In the genomic region with DNA sequence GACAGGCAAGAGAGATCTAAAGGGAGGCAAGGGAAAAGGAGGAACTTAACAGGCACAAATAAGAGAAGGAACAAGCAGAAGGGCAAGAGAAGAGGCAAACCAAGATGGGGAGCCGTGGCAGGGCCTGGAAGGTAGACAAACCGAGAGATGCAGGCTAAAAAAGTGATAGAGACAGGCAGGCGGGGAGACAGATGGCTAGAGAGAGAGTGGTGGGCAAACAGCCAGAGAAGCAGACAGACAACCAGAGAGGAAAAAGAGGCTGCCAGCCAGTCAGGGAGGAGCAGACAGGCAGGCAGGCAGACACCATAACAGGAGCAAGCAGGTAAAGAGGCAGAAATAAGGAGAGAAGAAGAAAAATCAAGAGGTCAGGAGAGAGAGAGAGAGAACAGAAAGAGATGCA, we compare ENCODE assay signal across 12 cellular contexts. TPM values are rescaled to one million over a fixed set of nuclear protein-coding genes. Genes with fewer than 3 reads are reported as not detected.
DNase-seq lines count a peak whose midpoint lies in the region; ATAC-seq and TF ChIP-seq lines count a peak whose summit lies in the region.
"Had no signal": no experiment of that assay in that cellular context is flagged by ENCODE, and none has a peak within 500 bp of the region (broad histone marks: within the 10 kb centered on the region; RNA-seq: fewer than 3 reads in every experiment).

No MANE protein-coding gene starts in this region.

- TF ChIP-seq EP300 in ovary (IDR thresholded peaks at IDR 0.05): no peak

- TF ChIP-seq CTCF in 22Rv1 (IDR thresholded peaks at IDR 0.05) (no peak), endodermal cell (conservative IDR thresholded peaks at IDR 0.05) (no peak), ovary (IDR thresholded peaks at IDR 0.05) (no peak)

- H3K27me3 ChIP-seq in endodermal cell (ENCODE audit: control insufficient read depth, insufficient read depth, low read length, poor library complexity, severe bottlenecking) (no peaks in the 10 kb centered on the region), ovary (no peaks in the 10 kb centered on the region)
- H3K27me3 ChIP-seq: left lung had no signal

- ATAC-seq in left colon: no peak
- ATAC-seq in GM21528 (IDR thresholded peaks at IDR 0.05; ENCODE audit: low FRiP score, unreplicated experiment): no peak
- ATAC-seq: left lung had no signal

- H3K27me3 Mint-ChIP-seq in endodermal cell (ENCODE audit: insufficient read depth): peaks cover 7% of the 10 kb centered on the region
- H3K27me3 Mint-ChIP-seq: type B pancreatic cell had no signal

- H3K4me1 ChIP-seq in endodermal cell (ENCODE audit: control insufficient read depth, insufficient read depth, low read length) (no peaks in the 10 kb centered on the region), ovary (ENCODE audit: insufficient read depth) (no peaks in the 10 kb centered on the region)

- intact Hi-C loops in ovary (cut with DNase I) (no loop called here), left colon (cut with DNase I, micrococcal nuclease) (no loop called here)

- H3K9ac ChIP-seq in endodermal cell (ENCODE audit: extremely low read depth, low read length, poor library complexity, severe bottlenecking): no peak overlapping the region

- H3K4me3 ChIP-seq in endodermal cell (ENCODE audit: low read length) (no peak overlapping the region), ovary (no peak overlapping the region)
- H3K4me3 ChIP-seq: left lung had no signal

- H3K4me3 Mint-ChIP-seq in endodermal cell: no peak overlapping the region
- H3K4me3 Mint-ChIP-seq: brain, type B pancreatic cell had no signal

- TF ChIP-seq POLR2A in ovary (IDR thresholded peaks at IDR 0.05): no peak

- H3K36me3 ChIP-seq in endodermal cell (ENCODE audit: control insufficient read depth, insufficient read depth, low read length): peaks cover 48% of the 10 kb centered on the region
- H3K36me3 ChIP-seq in ovary: no peaks in the 10 kb centered on the region

- H3K9me3 Mint-ChIP-seq in endodermal cell: no peaks in the 10 kb centered on the region
- H3K9me3 Mint-ChIP-seq: brain, type B pancreatic cell had no signal

- H3K27ac Mint-ChIP-seq in endodermal cell: no peak overlapping the region
- H3K27ac Mint-ChIP-seq: brain, type B pancreatic cell had no signal

- DNase-seq in HUDEP-2 (lab: John Stamatoyannopoulos, UW; ENCODE audit: unreplicated experiment in 76 of 76) (peak in 44 of 76 experiments; percentile 4 to 59 (median 32)), NOMO-1 treated with DMSO at 0.1 percent for 48 hours (lab: John Stamatoyannopoulos, UW; ENCODE audit: unreplicated experiment) (peak; percentile 28), endodermal cell (peak; percentile 42), ovary (no peak), left colon (no peak), RKO (ENCODE audit: low spot score) (no peak)
- DNase-seq: left lung; NK-92 treated with Interleukin-12 subunit alpha and Interleukin-12 subunit beta, amount 100 ng/mL, for 24 hours had no signal

- H3K27ac ChIP-seq in 22Rv1 (peak overlapping the region; percentile 100), endodermal cell (ENCODE audit: low read depth, low read length) (no peak overlapping the region), ovary (no peak overlapping the region)

- no peaks in the 10 kb centered on the region for H3K4me1 Mint-ChIP-seq in endodermal cell
- H3K4me1 Mint-ChIP-seq: brain had no signal

- 93 to 96% methylated on average over 3 of the region's 3 CpGs for WGBS in endodermal cell (ENCODE audit: insufficient coverage in 1 of 2, insufficient read length in 1 of 2), 2 experiments
- 40 to 58% (median 51%) methylated on average over 3 of the region's 3 CpGs for WGBS in ovary, 3 donors

- peaks cover 7% of the 10 kb centered on the region for H3K36me3 Mint-ChIP-seq in endodermal cell (ENCODE audit: low read depth)

- H3K9me3 ChIP-seq in endodermal cell (ENCODE audit: control insufficient read depth, low read length) (no peaks in the 10 kb centered on the region), ovary (no peaks in the 10 kb centered on the region)
- H3K9me3 ChIP-seq: left lung had no signal

RNA-seq across cellular contexts. Expression of a gene that starts 6.9 kb away (rescaled TPM):
- 10 to 100 TPM; 55.0 to 64.1 TPM for total RNA-seq in endodermal cell
- polyA plus RNA-seq in endodermal cell (2013, experiment 1 of 2): 66.3 TPM
- polyA plus RNA-seq in endodermal cell (2013, experiment 2 of 2): 63.7 TPM
- 100 to 1,000 TPM in 4 of 7 donors, 10 to 100 TPM in 3; 65.7 to 145 (median 114) TPM for total RNA-seq in ovary
- 100 to 1,000 TPM in 1 of 2 donors, 10 to 100 TPM in 1; 87.2 to 100 TPM for polyA plus RNA-seq in ovary
- 10 to 100 TPM; 51.3 to 51.9 TPM for total RNA-seq in left colon

RNA-seq across cellular contexts. Expression of a gene that starts 23.9 kb away (rescaled TPM):
- total RNA-seq in endodermal cell (10 to 100 TPM; 10.6 to 12.9 TPM), ovary (10 to 100 TPM in 6 of 7 donors, 1 to 10 TPM in 1; 7.0 to 18.8 (median 16.1) TPM), left colon (1 to 10 TPM; 8.3 to 9.0 TPM)
- 10.5 TPM for polyA plus RNA-seq in endodermal cell (2013, experiment 1 of 2)
- polyA plus RNA-seq in endodermal cell (2013, experiment 2 of 2): 8.3 TPM
- polyA plus RNA-seq in ovary: 10 to 100 TPM; 10.8 to 22.2 TPM

RNA-seq across cellular contexts. Expression of a gene that starts 24.3 kb away (rescaled TPM):
- total RNA-seq in endodermal cell (10 to 100 TPM; 38.9 to 44.8 TPM), ovary (10 to 100 TPM; 46.4 to 82.8 (median 54.6) TPM), left colon (10 to 100 TPM; 49.7 to 83.0 TPM)
- 65.6 TPM for polyA plus RNA-seq in endodermal cell (2013, experiment 1 of 2)
- 58.9 TPM for polyA plus RNA-seq in endodermal cell (2013, experiment 2 of 2)
- 10 to 100 TPM in 1 of 2 donors, 1 to 10 TPM in 1; 4.6 to 59.1 TPM for polyA plus RNA-seq in ovary

RNA-seq across cellular contexts. Expression of a gene that starts 26.8 kb away (rescaled TPM):
- total RNA-seq in endodermal cell (10 to 100 TPM; 16.8 to 26.8 TPM), ovary (10 to 100 TPM in 3 of 7 donors, 1 to 10 TPM in 4; 2.1 to 11.9 (median 8.2) TPM), left colon (1 to 10 TPM; 3.8 to 6.1 TPM)
- 24.6 TPM for polyA plus RNA-seq in endodermal cell (2013, experiment 1 of 2)
- polyA plus RNA-seq in endodermal cell (2013, experiment 2 of 2): 22.9 TPM
- 10 to 100 TPM in 1 of 2 donors, 1 to 10 TPM in 1; 5.5 to 17.8 TPM for polyA plus RNA-seq in ovary

RNA-seq across cellular contexts. Expression of a gene that starts 34.4 kb away (rescaled TPM):
- total RNA-seq in endodermal cell (1 to 10 TPM; 1.1 to 1.6 TPM), ovary (10 to 100 TPM in 1 of 7 donors, 1 to 10 TPM in 6; 2.7 to 16.5 (median 5.2) TPM), left colon (1 to 10 TPM; 1.2 to 2.1 TPM)
- polyA plus RNA-seq in endodermal cell (2013, experiment 1 of 2): 2.7 TPM
- 2.5 TPM for polyA plus RNA-seq in endodermal cell (2013, experiment 2 of 2)
- 1 to 10 TPM; 4.3 to 8.6 TPM for polyA plus RNA-seq in ovary

Comparison
In these comparisons a context has a peak if more than half of its experiments do, and no peak if none do; other contexts are left out.
1. DNase-seq: peak in HUDEP-2 (44 of 76), NOMO-1 treated with DMSO at 0.1 percent for 48 hours (single experiment) and endodermal cell (single experiment); none in ovary (0 of 5), left colon (0 of 2) and RKO (single experiment).